ENCODE assay signal across 25 cellular contexts in genomic region chr10:30091136-30091535, GRCh38. TPM values are rescaled to one million over a fixed set of nuclear protein-coding genes. Genes with fewer than 3 reads are reported as not detected.
"Had no signal": no experiment of that assay in that cellular context is flagged by ENCODE, and none has a peak within 500 bp of the region (broad histone marks: within the 10 kb centered on the region; RNA-seq: fewer than 3 reads in every experiment).

No MANE protein-coding gene starts in this region.

- H3K4me3 Mint-ChIP-seq: naive thymus-derived CD4-positive, alpha-beta T cell; natural killer cell; nephron progenitor cell; neural crest cell; stimulated activated effector memory CD8-positive, alpha-beta T cell treated with anti-CD3 and anti-CD28 coated beads, Interleukin-12 subunit alpha, Interleukin-12 subunit beta, amount 100 ng/mL, for 72 hours; stimulated activated naive B cell treated with anti-CD40 and anti-IgM and Interleukin-4, amounts not matched to agents 10 μg/mL and 1 μg/mL and 100 μg/mL, for 72 hours; stimulated activated naive CD8-positive, alpha-beta T cell treated with anti-CD3 and anti-CD28 coated beads, Interleukin-15, Interleukin-2, amounts not matched to agents 100 ng/mL and 50 ng/mL, for 24 hours had no signal

- H3K27ac Mint-ChIP-seq: naive thymus-derived CD4-positive, alpha-beta T cell; natural killer cell; nephron progenitor cell; stimulated activated effector memory CD8-positive, alpha-beta T cell treated with anti-CD3 and anti-CD28 coated beads, Interleukin-12 subunit alpha, Interleukin-12 subunit beta, amount 100 ng/mL, for 72 hours; stimulated activated naive B cell treated with anti-CD40 and anti-IgM and Interleukin-4, amounts not matched to agents 10 μg/mL and 1 μg/mL and 100 μg/mL, for 72 hours; stimulated activated naive CD8-positive, alpha-beta T cell treated with anti-CD3 and anti-CD28 coated beads, Interleukin-15, Interleukin-2, amounts not matched to agents 100 ng/mL and 50 ng/mL, for 24 hours had no signal

- H3K9me3 ChIP-seq: neutrophil, pancreas, prostate gland, right lobe of liver, sigmoid colon, stomach, thoracic aorta, thyroid gland, tibial nerve, upper lobe of left lung had no signal

- H3K36me3 Mint-ChIP-seq: naive thymus-derived CD4-positive, alpha-beta T cell; natural killer cell; stimulated activated effector memory CD8-positive, alpha-beta T cell treated with anti-CD3 and anti-CD28 coated beads, Interleukin-12 subunit alpha, Interleukin-12 subunit beta, amount 100 ng/mL, for 72 hours; stimulated activated naive B cell treated with anti-CD40 and anti-IgM and Interleukin-4, amounts not matched to agents 10 μg/mL and 1 μg/mL and 100 μg/mL, for 72 hours had no signal

- H3K4me1 ChIP-seq: pancreas, prostate gland, right lobe of liver, stomach, thyroid gland, upper lobe of left lung had no signal

- ATAC-seq: naive thymus-derived CD4-positive, alpha-beta T cell; natural killer cell; pancreas; right cardiac atrium; right lobe of liver; stimulated activated effector memory CD8-positive, alpha-beta T cell treated with anti-CD3 and anti-CD28 coated beads, Interleukin-12 subunit alpha, Interleukin-12 subunit beta, amount 100 ng/mL, for 72 hours; stimulated activated naive B cell treated with anti-CD40 and anti-IgM and Interleukin-4, amounts not matched to agents 10 μg/mL and 1 μg/mL and 100 μg/mL, for 72 hours had no signal

- H3K36me3 ChIP-seq: neutrophil, pancreas, prostate gland, right lobe of liver, sigmoid colon, stomach, thoracic aorta, thyroid gland, tibial nerve, upper lobe of left lung had no signal

- H3K9me3 Mint-ChIP-seq: naive thymus-derived CD4-positive, alpha-beta T cell; natural killer cell; nephron progenitor cell; neural crest cell; stimulated activated effector memory CD8-positive, alpha-beta T cell treated with anti-CD3 and anti-CD28 coated beads, Interleukin-12 subunit alpha, Interleukin-12 subunit beta, amount 100 ng/mL, for 72 hours; stimulated activated naive B cell treated with anti-CD40 and anti-IgM and Interleukin-4, amounts not matched to agents 10 μg/mL and 1 μg/mL and 100 μg/mL, for 72 hours; stimulated activated naive CD8-positive, alpha-beta T cell treated with anti-CD3 and anti-CD28 coated beads, Interleukin-15, Interleukin-2, amounts not matched to agents 100 ng/mL and 50 ng/mL, for 24 hours had no signal

- DNase-seq: naive thymus-derived CD4-positive, alpha-beta T cell; natural killer cell; nephron progenitor cell; pancreas; right cardiac atrium; right lobe of liver; sigmoid colon; small intestine; stimulated activated CD4-positive, alpha-beta T cell treated with anti-CD3 and anti-CD28 coated beads, Interleukin-15, amount 100 ng/mL, for 24 hours; stimulated activated CD4-positive, alpha-beta T cell treated with anti-CD3 and anti-CD28 coated beads, Interleukin-2, amount 100 ng/mL, for 24 hours; stimulated activated CD4-positive, alpha-beta T cell treated with anti-CD3 and anti-CD28 coated beads, Interleukin-2, amount 100 ng/mL, for 48 hours; stimulated activated CD4-positive, alpha-beta T cell treated with anti-CD3 and anti-CD28 coated beads, Interleukin-4, amount 100 ng/mL, for 24 hours; stimulated activated naive B cell treated with anti-CD40 and anti-IgM and Interleukin-4, amounts not matched to agents 10 μg/mL and 1 μg/mL and 100 μg/mL, for 72 hours; stimulated activated naive CD4-positive, alpha-beta T cell treated with Interleukin-2 at 50 U/mL for 16 hours; stomach; thyroid gland; trophoblast cell; upper lobe of left lung had no signal

- H3K4me3 ChIP-seq: pancreas, prostate gland, right lobe of liver, sigmoid colon, stomach, thoracic aorta, thyroid gland, tibial nerve, upper lobe of left lung had no signal

- H3K4me1 Mint-ChIP-seq: naive thymus-derived CD4-positive, alpha-beta T cell; natural killer cell; stimulated activated effector memory CD8-positive, alpha-beta T cell treated with anti-CD3 and anti-CD28 coated beads, Interleukin-12 subunit alpha, Interleukin-12 subunit beta, amount 100 ng/mL, for 72 hours; stimulated activated naive B cell treated with anti-CD40 and anti-IgM and Interleukin-4, amounts not matched to agents 10 μg/mL and 1 μg/mL and 100 μg/mL, for 72 hours had no signal

- H3K27me3 ChIP-seq: neutrophil, pancreas, right lobe of liver, sigmoid colon, stomach, thyroid gland, tibial nerve, upper lobe of left lung had no signal

- H3K27ac ChIP-seq: neutrophil, pancreas, prostate gland, right lobe of liver, stomach, thoracic aorta, thyroid gland, tibial nerve, upper lobe of left lung had no signal

RNA-seq across cellular contexts. Expression of gene JCAD, which starts 31.8 kb away (rescaled TPM):
- polyA plus RNA-seq: naive thymus-derived CD4-positive, alpha-beta T cell had no signal
